ENCODE assay signal across 17 cellular contexts in the genomic region with DNA sequence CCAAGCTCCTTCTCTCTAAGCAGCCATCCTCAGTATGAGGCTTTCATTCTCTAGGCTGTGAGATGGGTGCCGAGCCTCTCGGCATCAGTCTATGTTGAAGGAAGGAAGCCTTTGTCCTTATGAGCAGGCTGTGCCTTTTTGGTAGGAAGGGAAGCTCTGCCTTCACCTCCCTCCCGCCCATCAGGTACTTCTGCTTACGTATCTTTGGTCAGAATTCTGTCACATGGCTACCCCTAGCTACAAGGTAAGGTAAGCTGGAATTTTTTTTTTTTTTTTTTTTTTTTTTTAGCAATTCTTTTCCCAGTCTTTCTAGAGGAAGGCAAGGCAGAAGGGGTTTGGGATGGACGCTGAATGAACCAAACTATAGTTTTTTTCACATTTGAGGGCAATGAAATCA. TPM values are rescaled to one million over a fixed set of nuclear protein-coding genes. Genes with fewer than 3 reads are reported as not detected.
DNase-seq lines count a peak whose midpoint lies in the region; ATAC-seq, FAIRE-seq and TF ChIP-seq lines count a peak whose summit lies in the region.
"Had no signal": no experiment of that assay in that cellular context is flagged by ENCODE, and none has a peak within 500 bp of the region (broad histone marks: within the 10 kb centered on the region; RNA-seq: fewer than 3 reads in every experiment).

No MANE protein-coding gene starts in this region.

- no peaks in the 10 kb centered on the region for H3K27me3 Mint-ChIP-seq in stimulated activated naive CD8-positive, alpha-beta T cell treated with anti-CD3 and anti-CD28 coated beads, Interleukin-15, Interleukin-2, amounts not matched to agents 100 ng/mL and 50 ng/mL, for 24 hours
- H3K27me3 Mint-ChIP-seq in IgD-negative memory B cell: no peaks in the 10 kb centered on the region
- H3K27me3 Mint-ChIP-seq in effector memory CD8-positive, alpha-beta T cell: no peaks in the 10 kb centered on the region

- H3K4me1 Mint-ChIP-seq in stimulated activated naive CD8-positive, alpha-beta T cell treated with anti-CD3 and anti-CD28 coated beads, Interleukin-15, Interleukin-2, amounts not matched to agents 100 ng/mL and 50 ng/mL, for 24 hours (ENCODE audit: low read depth): peaks cover 87% of the 10 kb centered on the region
- peaks cover 30 to 51% (median 44%) of the 10 kb centered on the region in 3 donors for H3K4me1 Mint-ChIP-seq in IgD-negative memory B cell
- peaks cover 52 to 74% of the 10 kb centered on the region in 2 donors for H3K4me1 Mint-ChIP-seq in effector memory CD8-positive, alpha-beta T cell (ENCODE audit: low read depth in 2 of 2)

- peaks cover 63% of the 10 kb centered on the region for H3K36me3 Mint-ChIP-seq in stimulated activated naive CD8-positive, alpha-beta T cell treated with anti-CD3 and anti-CD28 coated beads, Interleukin-15, Interleukin-2, amounts not matched to agents 100 ng/mL and 50 ng/mL, for 24 hours (ENCODE audit: low read depth)
- peaks cover 1% of the 10 kb centered on the region for H3K36me3 Mint-ChIP-seq in IgD-negative memory B cell
- peaks cover 24% of the 10 kb centered on the region for H3K36me3 Mint-ChIP-seq in effector memory CD8-positive, alpha-beta T cell (ENCODE audit: insufficient read depth)

- no peaks in the 10 kb centered on the region for H3K36me3 ChIP-seq in left ventricle myocardium inferior
- H3K36me3 ChIP-seq: gastroesophageal sphincter, right lobe of liver, upper lobe of left lung had no signal

- TF ChIP-seq POLR2A in H54 (IDR thresholded peaks at IDR 0.05; ENCODE audit: low read depth, low read length): no peak

- H3K4me3 Mint-ChIP-seq in stimulated activated naive CD8-positive, alpha-beta T cell treated with anti-CD3 and anti-CD28 coated beads, Interleukin-15, Interleukin-2, amounts not matched to agents 100 ng/mL and 50 ng/mL, for 24 hours: peak overlapping the region; percentile 67
- peak overlapping the region; percentile 23 to 82 (median 78) for H3K4me3 Mint-ChIP-seq in IgD-negative memory B cell
- H3K4me3 Mint-ChIP-seq in effector memory CD8-positive, alpha-beta T cell: peak overlapping the region; percentile 59 to 61

- FAIRE-seq in H54 (lab: Jason Lieb, UNC): no peak
- FAIRE-seq: endothelial cell of umbilical vein had no signal

- peak overlapping the region; percentile 96 for H3K27ac Mint-ChIP-seq in stimulated activated naive CD8-positive, alpha-beta T cell treated with anti-CD3 and anti-CD28 coated beads, Interleukin-15, Interleukin-2, amounts not matched to agents 100 ng/mL and 50 ng/mL, for 24 hours
- H3K27ac Mint-ChIP-seq in IgD-negative memory B cell: peak overlapping the region; percentile 64 to 96 (median 91)
- peak overlapping the region; percentile 96 to 98 for H3K27ac Mint-ChIP-seq in effector memory CD8-positive, alpha-beta T cell

- no peaks in the 10 kb centered on the region for H3K4me1 ChIP-seq in left ventricle myocardium inferior

- H3K4me3 ChIP-seq in left ventricle myocardium inferior: no peak overlapping the region
- H3K4me3 ChIP-seq: gastroesophageal sphincter, right lobe of liver, upper lobe of left lung had no signal

- H3K27me3 ChIP-seq in left ventricle myocardium inferior (ENCODE audit: low read depth): peaks cover 16% of the 10 kb centered on the region
- H3K27me3 ChIP-seq: gastroesophageal sphincter, right lobe of liver, upper lobe of left lung had no signal

- no peaks in the 10 kb centered on the region for H3K9me3 ChIP-seq in left ventricle myocardium inferior (replicated peaks)
- H3K9me3 ChIP-seq: gastroesophageal sphincter, right lobe of liver, upper lobe of left lung had no signal

- ATAC-seq in stimulated activated naive CD8-positive, alpha-beta T cell treated with anti-CD3 and anti-CD28 coated beads, Interleukin-15, Interleukin-2, amounts not matched to agents 100 U/mL and 50 U/mL, for 24 hours: no peak
- no peak for ATAC-seq in effector memory CD8-positive, alpha-beta T cell (replicated peaks)
- ATAC-seq: gastroesophageal sphincter, HCT116, right lobe of liver had no signal

- intact Hi-C loops in left ventricle myocardium inferior (cut with micrococcal nuclease): no loop called here

- H3K9me3 Mint-ChIP-seq in stimulated activated naive CD8-positive, alpha-beta T cell treated with anti-CD3 and anti-CD28 coated beads, Interleukin-15, Interleukin-2, amounts not matched to agents 100 ng/mL and 50 ng/mL, for 24 hours: no peaks in the 10 kb centered on the region
- H3K9me3 Mint-ChIP-seq in IgD-negative memory B cell: no peaks in the 10 kb centered on the region
- H3K9me3 Mint-ChIP-seq in effector memory CD8-positive, alpha-beta T cell: no peaks in the 10 kb centered on the region

- no peak for DNase-seq in stimulated activated naive CD8-positive, alpha-beta T cell treated with anti-CD3 and anti-CD28 coated beads, Interleukin-15, Interleukin-2, amounts not matched to agents 100 U/mL and 50 U/mL, for 24 hours
- no peak for DNase-seq in effector memory CD8-positive, alpha-beta T cell
- DNase-seq in NCI-H524 (lab: John Stamatoyannopoulos, UW) (no peak), left ventricle myocardium inferior (no peak), H54 (ENCODE audit: insufficient read length, low spot score) (no peak)
- DNase-seq: amniotic stem cell, DMS79, IMR-90, NCI-H1092, right lobe of liver had no signal

- TF ChIP-seq CTCF in left ventricle myocardium inferior (IDR thresholded peaks at IDR 0.05; ENCODE audit: borderline replicate concordance): no peak

- no peak overlapping the region for H3K27ac ChIP-seq in left ventricle myocardium inferior (replicated peaks)
- H3K27ac ChIP-seq: gastroesophageal sphincter, right lobe of liver had no signal

RNA-seq across cellular contexts. Expression of a gene that starts 16.9 kb away (rescaled TPM):
- polyA plus RNA-seq in IgD-negative memory B cell: 21.9 TPM
- 0.93 TPM for total RNA-seq in left ventricle myocardium inferior
- total RNA-seq: endothelial cell of umbilical vein, IMR-90 had no signal
- polyA plus RNA-seq: BJ, endothelial cell of umbilical vein, IMR-90 had no signal

RNA-seq across cellular contexts. Expression of a gene that starts 39.3 kb away (rescaled TPM):
- polyA plus RNA-seq in IgD-negative memory B cell: 0.29 TPM
- total RNA-seq in left ventricle myocardium inferior: 3.2 TPM
